ENCODE assay signal across 8 cellular contexts in genomic region chr1:119713039-119713537, GRCh38. TPM values are rescaled to one million over a fixed set of nuclear protein-coding genes. Genes with fewer than 3 reads are reported as not detected.
DNase-seq lines count a peak whose midpoint lies in the region; ATAC-seq, FAIRE-seq and TF ChIP-seq lines count a peak whose summit lies in the region.

No MANE protein-coding gene starts in this region.

- no peaks in the 10 kb centered on the region for H3K36me3 Mint-ChIP-seq in effector memory CD8-positive, alpha-beta T cell (ENCODE audit: insufficient read depth)
- peaks cover 6% of the 10 kb centered on the region for H3K36me3 Mint-ChIP-seq in natural killer cell treated with Interleukin-12 subunit alpha and Interleukin-12 subunit beta and Interleukin-15 and Interleukin-18, amount 100 ng/mL, for 72 hours

- H3K27ac Mint-ChIP-seq in effector memory CD8-positive, alpha-beta T cell: no peak overlapping the region
- H3K27ac Mint-ChIP-seq in natural killer cell treated with Interleukin-12 subunit alpha and Interleukin-12 subunit beta and Interleukin-15 and Interleukin-18, amount 100 ng/mL, for 72 hours: peak overlapping the region in 1 of 2 donors; percentile 86

- peak overlapping the region; percentile 90 for H3K4me3 ChIP-seq in OCI-LY7 (ENCODE audit: low read depth, low read length, poor library complexity, severe bottlenecking)

- H3K4me1 Mint-ChIP-seq in effector memory CD8-positive, alpha-beta T cell (ENCODE audit: low read depth in 2 of 2): peaks cover 10 to 20% of the 10 kb centered on the region in 2 donors
- H3K4me1 Mint-ChIP-seq in natural killer cell treated with Interleukin-12 subunit alpha and Interleukin-12 subunit beta and Interleukin-15 and Interleukin-18, amount 100 ng/mL, for 72 hours (ENCODE audit: low read depth in 2 of 2): peaks cover 19 to 28% of the 10 kb centered on the region in 2 donors

- FAIRE-seq in H54 (lab: Jason Lieb, UNC): no peak

- peaks cover 23% of the 10 kb centered on the region for H4K20me1 ChIP-seq in OCI-LY7 (ENCODE audit: insufficient read depth, low read length)

- H3K27ac ChIP-seq in OCI-LY7 (ENCODE audit: low read depth, low read length, poor library complexity, severe bottlenecking): peak overlapping the region; percentile 66

- no peak for TF ChIP-seq POLR2A in H54 (IDR thresholded peaks at IDR 0.05; ENCODE audit: low read depth, low read length)

- no peak for ATAC-seq in effector memory CD8-positive, alpha-beta T cell (replicated peaks)
- ATAC-seq in natural killer cell treated with Interleukin-12 subunit alpha and Interleukin-12 subunit beta and Interleukin-15 and Interleukin-18, amount 100 ng/mL, for 72 hours: no peak

- no peaks in the 10 kb centered on the region for H3K9me3 ChIP-seq in OCI-LY7 (ENCODE audit: low read length)

- intact Hi-C loops in OCI-LY7 (cut with micrococcal nuclease; ENCODE audit: unreplicated experiment): loop anchor here (10.0 kb wide), 1 partner anchor 568 kb away; the partner anchor contains the start of gene WARS2

- BruUV-seq in OCI-LY7 (replicated peaks; lab: Mats Ljungman, UMichigan): TSS peak; percentile 58

- H3K27me3 Mint-ChIP-seq in effector memory CD8-positive, alpha-beta T cell: peaks cover 8 to 74% of the 10 kb centered on the region in 2 donors
- H3K27me3 Mint-ChIP-seq in natural killer cell treated with Interleukin-12 subunit alpha and Interleukin-12 subunit beta and Interleukin-15 and Interleukin-18, amount 100 ng/mL, for 72 hours: peaks cover 20 to 22% of the 10 kb centered on the region in 2 donors

- no peaks in the 10 kb centered on the region for H3K9me2 ChIP-seq in OCI-LY7 (ENCODE audit: insufficient read depth, low read length)

- H3K79me2 ChIP-seq in OCI-LY7 (ENCODE audit: insufficient read depth, low read depth, low read length): peaks cover 58% of the 10 kb centered on the region

- peaks cover 36% of the 10 kb centered on the region for H3K36me3 ChIP-seq in OCI-LY7 (ENCODE audit: insufficient read depth, low read length)

- peak; percentile 24 for DNase-seq in NCI-H146 treated with DMSO at 0.1 percent for 48 hours (lab: John Stamatoyannopoulos, UW; ENCODE audit: unreplicated experiment)
- DNase-seq in NCI-H146 (lab: John Stamatoyannopoulos, UW): no peak
- DNase-seq in OCI-LY7 (ENCODE audit: low spot score): peak; percentile 50
- DNase-seq in effector memory CD8-positive, alpha-beta T cell: no peak
- DNase-seq in natural killer cell treated with Interleukin-12 subunit alpha and Interleukin-12 subunit beta and Interleukin-15 and Interleukin-18, amount 100 ng/mL, for 72 hours (ENCODE audit: low spot score): no peak
- no peak for DNase-seq in NCI-H1930 (lab: John Stamatoyannopoulos, UW)
- no peak for DNase-seq in H54 (ENCODE audit: insufficient read length, low spot score)
- no peak for DNase-seq in HCEC 1CT

- peak overlapping the region; percentile 68 to 73 for H3K4me3 Mint-ChIP-seq in effector memory CD8-positive, alpha-beta T cell
- H3K4me3 Mint-ChIP-seq in natural killer cell treated with Interleukin-12 subunit alpha and Interleukin-12 subunit beta and Interleukin-15 and Interleukin-18, amount 100 ng/mL, for 72 hours: peak overlapping the region; percentile 79

- H3K4me1 ChIP-seq in OCI-LY7 (ENCODE audit: insufficient read depth, low read length, poor library complexity, severe bottlenecking): peaks cover 29% of the 10 kb centered on the region

- POLR2A ChIA-PET in OCI-LY7 (lab: Charles Lee): interaction anchor here (0.9 to 1.9 kb wide), 3 partner anchors 11 to 573 kb away, joined by 3 to 6 read pairs (median 4); partner anchors contain the start of gene WARS2

- no peaks in the 10 kb centered on the region for H3K9me3 Mint-ChIP-seq in effector memory CD8-positive, alpha-beta T cell
- no peaks in the 10 kb centered on the region for H3K9me3 Mint-ChIP-seq in natural killer cell treated with Interleukin-12 subunit alpha and Interleukin-12 subunit beta and Interleukin-15 and Interleukin-18, amount 100 ng/mL, for 72 hours

- TF ChIP-seq CTCF in OCI-LY7 (conservative IDR thresholded peaks at IDR 0.05; ENCODE audit: low read length): no peak

- H2AFZ ChIP-seq in OCI-LY7 (ENCODE audit: low read length): peak overlapping the region; percentile 54; the same call in 1 of the 2 replicates

- peak overlapping the region; percentile 74 for H3K4me2 ChIP-seq in OCI-LY7 (ENCODE audit: low read length)

- CTCF ChIA-PET in OCI-LY7 (lab: Charles Lee; ENCODE audit: unreplicated experiment): no interaction called here

RNA-seq across cellular contexts. Expression of gene PHGDH, which starts 1.4 kb away (rescaled TPM):
- total RNA-seq in OCI-LY7 (2014; rRNA removed; shearing (Covaris generic)): 283 and 287 TPM in 2 replicates
- 451 and 506 TPM in 2 replicates for total RNA-seq in OCI-LY7 (2022)
- 10 to 100 TPM; 37.6 to 42.1 TPM for total RNA-seq in natural killer cell treated with Interleukin-12 subunit alpha and Interleukin-12 subunit beta and Interleukin-15 and Interleukin-18, amount 100 ng/mL, for 72 hours

RNA-seq across cellular contexts. Expression of gene HMGCS2, which starts 55.6 kb away (rescaled TPM):
- total RNA-seq in OCI-LY7 (2014; rRNA removed; shearing (Covaris generic)): not detected in 2 replicates
- not detected in 2 replicates for total RNA-seq in OCI-LY7 (2022)
- total RNA-seq in natural killer cell treated with Interleukin-12 subunit alpha and Interleukin-12 subunit beta and Interleukin-15 and Interleukin-18, amount 100 ng/mL, for 72 hours: not detected

Comparison
In these comparisons a context has a peak if more than half of its experiments do, and no peak if none do; other contexts are left out.
1. DNase-seq: peak in NCI-H146 treated with DMSO at 0.1 percent for 48 hours (single experiment) and OCI-LY7 (single experiment); none in NCI-H146 (single experiment), effector memory CD8-positive, alpha-beta T cell (0 of 3), natural killer cell treated with Interleukin-12 subunit alpha and Interleukin-12 subunit beta and Interleukin-15 and Interleukin-18, amount 100 ng/mL, for 72 hours (single experiment), NCI-H1930 (0 of 2), H54 (single experiment) and HCEC 1CT (single experiment).
2. RNA of gene PHGDH, which starts 1.4 kb away (total RNA-seq): 283 to 506 TPM in OCI-LY7; 37.6 to 42.1 TPM in natural killer cell treated with Interleukin-12 subunit alpha and Interleukin-12 subunit beta and Interleukin-15 and Interleukin-18, amount 100 ng/mL, for 72 hours; every median in the first group is over 4 times any median in the second.